In the genomic region with DNA sequence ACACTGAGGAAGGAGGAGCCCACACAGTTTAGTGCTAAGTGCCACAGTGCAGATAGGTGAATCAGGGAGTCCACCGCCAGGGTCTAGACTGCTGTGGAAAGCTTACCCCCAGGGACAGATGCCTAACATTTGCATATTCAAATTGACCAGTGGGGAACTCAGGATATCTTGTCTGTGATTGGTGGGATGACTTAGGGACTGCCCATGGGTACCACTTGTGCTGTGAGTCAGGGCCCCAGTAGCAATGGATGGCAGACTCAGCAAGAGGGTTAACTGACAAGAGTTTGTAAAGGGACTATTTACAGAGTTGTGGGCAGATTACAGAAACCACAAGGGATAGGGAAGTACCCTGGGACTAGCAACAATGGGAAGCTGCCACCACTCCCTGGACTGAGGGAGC, we compare ENCODE assay signal across 9 cellular contexts.
A peak's percentile ranks its signal among the peaks of the same experiment; 100 is the strongest.
DNase-seq lines count a peak whose midpoint lies in the region; ATAC-seq and TF ChIP-seq lines count a peak whose summit lies in the region.
"Had no signal": no experiment of that assay in that cellular context is flagged by ENCODE, and none has a peak within 500 bp of the region (broad histone marks: within the 10 kb centered on the region; RNA-seq: fewer than 3 reads in every experiment).

No MANE protein-coding gene starts in this region.

- TF ChIP-seq CTCF in HEK293 (tag by site-specific recombination; IDR thresholded peaks at IDR 0.05), result no peak
- no peak for TF ChIP-seq CTCF in endodermal cell (conservative IDR thresholded peaks at IDR 0.05)
- TF ChIP-seq CTCF in thyroid gland (IDR thresholded peaks at IDR 0.05), result no peak

- intact Hi-C loops in thyroid gland (cut with DNase I), result loop anchor here (10.0 kb wide), 2 partner anchors 339 to 449 kb away; no protein-coding TSS in a partner anchor

- peaks cover 35% of the 10 kb centered on the region for H3K27me3 ChIP-seq in endodermal cell (ENCODE audit: control insufficient read depth, insufficient read depth, low read length, poor library complexity, severe bottlenecking)
- H3K27me3 ChIP-seq in thyroid gland, result no peaks in the 10 kb centered on the region

- H3K36me3 ChIP-seq in HEK293 (ENCODE audit: control insufficient read depth in 2 of 2, insufficient read depth in 1 of 2, low read length in 2 of 2) (no peaks in the 10 kb centered on the region), endodermal cell (ENCODE audit: control insufficient read depth, insufficient read depth, low read length) (no peaks in the 10 kb centered on the region), thyroid gland (no peaks in the 10 kb centered on the region)

- POLR2A ChIA-PET in HEK293 (lab: Yijun Ruan, JAX), result interaction anchor here (1.6 kb wide), 1 partner anchor 282 kb away, joined by 3 read pairs; a partner anchor contains a TSS

- DNase-seq in NCI-H82 (lab: John Stamatoyannopoulos, UW) (peak; percentile 77), endodermal cell (peak; percentile 71), thyroid gland (no peak), C1 segment of cervical spinal cord (lab: John Stamatoyannopoulos, UW) (no peak), NCI-H2081 treated with DMSO at 0.1 percent for 48 hours (lab: John Stamatoyannopoulos, UW) (no peak), mucosa of gallbladder (ENCODE audit: low spot score) (no peak)
- DNase-seq: activated gamma-delta T cell treated with Interleukin-2 at 50 U/mL for 16 hours had no signal

- ATAC-seq in GM18508 (IDR thresholded peaks at IDR 0.05; ENCODE audit: insufficient read depth, unreplicated experiment), result peak; percentile 61

- H3K4me1 ChIP-seq in HEK293 (ENCODE audit: control insufficient read depth, insufficient read depth, low read length) (no peaks in the 10 kb centered on the region), endodermal cell (ENCODE audit: control insufficient read depth, insufficient read depth, low read length) (peaks cover 7% of the 10 kb centered on the region), thyroid gland (peaks cover 0 to 16% of the 10 kb centered on the region in 2 donors)

- peaks cover 46% of the 10 kb centered on the region for H3K27me3 Mint-ChIP-seq in endodermal cell (ENCODE audit: insufficient read depth)

- CTCF ChIA-PET in HEK293 (lab: Yijun Ruan, JAX), result interaction anchor here (1.0 kb wide), 1 partner anchor 84 kb away, joined by 3 read pairs; no protein-coding TSS in a partner anchor

- H3K9me3 ChIP-seq in HEK293 (ENCODE audit: control insufficient read depth, insufficient read depth, low read depth, low read length) (no peaks in the 10 kb centered on the region), endodermal cell (ENCODE audit: control insufficient read depth, low read length) (no peaks in the 10 kb centered on the region), thyroid gland (no peaks in the 10 kb centered on the region)

- H3K4me3 ChIP-seq in HEK293 (ENCODE audit: low read depth, low read length) (no peak overlapping the region), endodermal cell (ENCODE audit: low read length) (no peak overlapping the region), thyroid gland (replicated peaks in 1 of 3) (no peak overlapping the region)

- peaks cover 36% of the 10 kb centered on the region for H3K4me1 Mint-ChIP-seq in endodermal cell

- no peak overlapping the region for H3K4me3 Mint-ChIP-seq in endodermal cell

- TF ChIP-seq POLR2A in thyroid gland (IDR thresholded peaks at IDR 0.05), result no peak

- no peak overlapping the region for H3K27ac Mint-ChIP-seq in endodermal cell

- no peaks in the 10 kb centered on the region for H3K36me3 Mint-ChIP-seq in endodermal cell (ENCODE audit: low read depth)

- peaks cover 6% of the 10 kb centered on the region for H3K9me3 Mint-ChIP-seq in endodermal cell

- WGBS in endodermal cell (ENCODE audit: insufficient coverage in 1 of 2, insufficient read length in 1 of 2), 2 experiments, result 80% methylated on average over 1 of the region's 1 CpG; no CpG with 5 or more reads in 1 of the 2 experiments
- WGBS in thyroid gland, 2 donors, result 100% methylated on average over 1 of the region's 1 CpG; no CpG with 5 or more reads in 1 of the 2 donors

- H3K9ac ChIP-seq in endodermal cell (ENCODE audit: extremely low read depth, low read length, poor library complexity, severe bottlenecking), result no peak overlapping the region

- no peak overlapping the region for H3K27ac ChIP-seq in HEK293 (ENCODE audit: extremely low read depth, low read depth, low read length)
- no peak overlapping the region for H3K27ac ChIP-seq in endodermal cell (ENCODE audit: low read depth, low read length)
- no peak overlapping the region for H3K27ac ChIP-seq in thyroid gland

TF ChIP-seq in HEK293, 187 proteins besides CTCF, POLR2A, EP300 and RAD21:
- TF ChIP-seq EGR2 (tag by site-specific recombination; IDR thresholded peaks at IDR 0.05; ENCODE audit: low read depth) (no peak), ZBTB48 (tag by site-specific recombination; IDR thresholded peaks at IDR 0.05) (peak; percentile 23; the same call in 1 of the 2 replicates), ZNF112 (tag by site-specific recombination; IDR thresholded peaks at IDR 0.05) (no peak)

Comparison
In these comparisons a context has a peak if more than half of its experiments do, and no peak if none do; other contexts are left out.
1. DNase-seq: peak in NCI-H82 (single experiment) and endodermal cell (single experiment); none in thyroid gland (0 of 2), C1 segment of cervical spinal cord (0 of 14), NCI-H2081 treated with DMSO at 0.1 percent for 48 hours (single experiment) and mucosa of gallbladder (single experiment).